20 cellular contexts compared by ENCODE assay signal in the genomic region with DNA sequence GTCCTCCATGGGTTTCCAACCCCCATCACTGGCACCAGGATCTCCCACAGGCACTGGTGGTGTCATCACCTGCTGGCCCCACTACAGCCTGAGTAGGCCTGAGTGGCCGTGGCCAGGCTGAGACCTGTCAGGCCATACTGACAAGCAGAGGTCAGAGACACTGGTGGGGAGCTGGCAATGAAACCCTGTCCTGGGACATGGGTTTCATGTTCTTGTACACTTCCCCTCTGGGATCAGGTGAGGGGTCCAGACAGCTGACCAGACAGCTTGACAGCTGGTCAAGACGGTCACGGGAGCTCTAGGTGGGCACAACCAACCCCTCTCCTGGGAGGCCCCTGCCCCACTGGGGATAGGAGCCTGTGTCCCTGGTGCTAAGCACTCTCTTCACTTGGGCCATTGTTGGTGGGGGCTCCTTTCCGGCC. TPM values are rescaled to one million over a fixed set of nuclear protein-coding genes. Genes with fewer than 3 reads are reported as not detected.
DNase-seq lines count a peak whose midpoint lies in the region; ATAC-seq and TF ChIP-seq lines count a peak whose summit lies in the region.
"Had no signal": no experiment of that assay in that cellular context is flagged by ENCODE, and none has a peak within 500 bp of the region (broad histone marks: within the 10 kb centered on the region; RNA-seq: fewer than 3 reads in every experiment).

No MANE protein-coding gene starts in this region.

- H3K27ac ChIP-seq in coronary artery (peak overlapping the region; percentile 78 to 81), stomach smooth muscle (ENCODE audit: low read length) (peak overlapping the region; percentile 46), esophagus squamous epithelium (peak overlapping the region in 2 of 4 donors; percentile 11 to 26)

- intact Hi-C loops in esophagus squamous epithelium (cut with DNase I) = no loop called here

- H3K4me3 ChIP-seq in coronary artery = no peak overlapping the region
- H3K4me3 ChIP-seq in stomach smooth muscle (ENCODE audit: low read length in 2 of 2) = no peak overlapping the region
- H3K4me3 ChIP-seq in esophagus squamous epithelium = no peak overlapping the region

- H3K9me3 ChIP-seq in stomach smooth muscle (ENCODE audit: control insufficient read depth in 2 of 2, low read length in 2 of 2) (peaks cover 0 to 3% of the 10 kb centered on the region in 2 donors), esophagus squamous epithelium (no peaks in the 10 kb centered on the region)
- H3K9me3 ChIP-seq: BE2C had no signal

- no peak for TF ChIP-seq POLR2A in esophagus squamous epithelium (IDR thresholded peaks at IDR 0.05)

- peaks cover 33% of the 10 kb centered on the region for H3K4me1 ChIP-seq in stomach smooth muscle (ENCODE audit: control insufficient read depth, insufficient read depth, low read length)
- peaks cover 10 to 50% (median 13%) of the 10 kb centered on the region in 3 donors for H3K4me1 ChIP-seq in esophagus squamous epithelium

- no peak overlapping the region for H3K9ac ChIP-seq in stomach smooth muscle (ENCODE audit: low read length in 2 of 2)

- H3K27me3 ChIP-seq in stomach smooth muscle (ENCODE audit: control insufficient read depth in 1 of 2, insufficient read depth in 2 of 2, low read length in 2 of 2) = peaks cover 0 to 2% of the 10 kb centered on the region in 2 donors
- peaks cover 0 to 3% (median 0%) of the 10 kb centered on the region in 4 donors for H3K27me3 ChIP-seq in esophagus squamous epithelium
- H3K27me3 ChIP-seq: BE2C had no signal

- DNase-seq in GM10266 (ENCODE audit: extremely low spot score) (peak; percentile 13), coronary artery (ENCODE audit: low spot score) (peak; percentile 74), mesenteric fat pad (ENCODE audit: low spot score) (peak; percentile 83), esophagus squamous epithelium (lab: John Stamatoyannopoulos, UW) (no peak), NCI-H146 (lab: John Stamatoyannopoulos, UW) (no peak)
- DNase-seq: activated gamma-delta T cell, amniotic stem cell, BE2C, cerebellar nuclear complex, DMS 273 treated with DMSO at 0.1 percent for 48 hours, hypothalamus, Kasumi-1, NCI-H1105 treated with DMSO at 0.1 percent for 48 hours, NCI-H2171 treated with DMSO at 0.1 percent for 48 hours, NCI-H748 treated with DMSO at 0.1 percent for 48 hours, T-helper 9 cell had no signal

- ATAC-seq in HG03159 (IDR thresholded peaks at IDR 0.05; ENCODE audit: unreplicated experiment) = no peak
- ATAC-seq: stimulated activated naive CD8-positive, alpha-beta T cell treated with anti-CD3 and anti-CD28 coated beads, Interleukin-15, amount 100 ng/mL, for 72 hours had no signal

- WGBS in esophagus squamous epithelium, 2 donors = 80 to 83% methylated on average over 1 of the region's 4 CpGs

- TF ChIP-seq CTCF in GM10266 (IDR thresholded peaks at IDR 0.05; ENCODE audit: control insufficient read depth, insufficient read depth, low read depth, missing control alignments) (no peak), coronary artery (IDR thresholded peaks at IDR 0.05) (no peak), esophagus squamous epithelium (IDR thresholded peaks at IDR 0.05) (no peak)

- no peaks in the 10 kb centered on the region for H3K36me3 ChIP-seq in stomach smooth muscle (ENCODE audit: control insufficient read depth in 2 of 2, insufficient read depth in 2 of 2, low read length in 2 of 2)
- no peaks in the 10 kb centered on the region for H3K36me3 ChIP-seq in esophagus squamous epithelium
- H3K36me3 ChIP-seq: BE2C had no signal

RNA-seq across cellular contexts. Expression of gene ZBTB47, which starts 13.1 kb away (rescaled TPM):
- total RNA-seq in mesenteric fat pad (58.2 TPM), esophagus squamous epithelium (10 to 100 TPM in 2 of 4 donors, 1 to 10 TPM in 2; 5.0 to 34.3 (median 10.3) TPM)

RNA-seq across cellular contexts. Expression of gene KLHL40, which starts 18.7 kb away (rescaled TPM):
- total RNA-seq in mesenteric fat pad = not detected
- not detected for total RNA-seq in esophagus squamous epithelium
- total RNA-seq: kidney epithelial cell had no signal

RNA-seq across cellular contexts. Expression of gene HHATL, which starts 36.0 kb away (rescaled TPM):
- total RNA-seq in mesenteric fat pad = 0.48 TPM
- not detected for total RNA-seq in esophagus squamous epithelium
- total RNA-seq: kidney epithelial cell had no signal

Comparison
In these comparisons a context has a peak if more than half of its experiments do, and no peak if none do; other contexts are left out.
1. DNase-seq: peak in GM10266 (single experiment), coronary artery (single experiment) and mesenteric fat pad (single experiment); none in esophagus squamous epithelium (single experiment) and NCI-H146 (single experiment).